Comparison of ENCODE assay signal across 1 cellular context in the genomic region with DNA sequence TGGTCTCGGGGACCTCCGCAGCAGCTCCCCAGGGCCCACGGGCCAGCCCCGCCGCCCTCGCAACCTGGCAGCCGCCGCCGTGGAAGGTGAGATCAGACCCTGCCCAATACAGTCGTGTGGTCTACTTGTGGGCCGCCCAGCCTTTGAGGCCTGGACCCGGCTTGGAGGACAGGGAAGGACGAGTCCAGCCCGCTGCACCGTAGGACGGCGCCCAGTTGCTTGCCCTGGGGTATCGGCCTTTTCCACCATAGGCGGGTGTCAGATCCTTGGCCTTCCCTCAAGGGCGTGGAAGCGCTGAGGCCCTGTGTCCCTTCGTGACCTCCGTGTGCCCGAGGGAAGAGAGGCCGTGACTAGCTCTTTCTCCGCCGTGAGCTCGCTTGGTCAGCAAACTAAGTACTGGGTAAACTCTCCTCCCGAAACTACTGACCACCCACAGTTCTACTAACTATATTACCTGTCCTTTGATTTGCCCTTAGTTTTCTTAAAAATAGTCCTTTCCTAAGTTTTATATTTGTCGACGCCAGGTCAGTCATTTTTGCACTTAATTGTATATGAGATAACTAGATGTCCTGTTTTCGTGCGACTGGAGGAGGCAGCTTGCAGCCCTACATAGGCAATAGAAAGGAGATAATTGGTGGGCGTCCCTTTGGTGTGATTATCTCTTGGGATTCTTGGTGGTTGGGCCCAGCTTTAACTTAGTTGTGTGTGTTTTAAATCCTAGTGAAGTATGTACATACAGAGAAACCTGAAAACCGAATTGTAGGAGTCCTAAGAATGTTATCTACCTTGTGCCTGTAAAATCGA.
TF ChIP-seq lines count a peak whose summit lies in the region.

No MANE protein-coding gene starts in this region.

TF ChIP-seq in IMR-90, 13 proteins besides CTCF, POLR2A, EP300 and RAD21 (continued from another document):
- TF ChIP-seq, protein P1, sequence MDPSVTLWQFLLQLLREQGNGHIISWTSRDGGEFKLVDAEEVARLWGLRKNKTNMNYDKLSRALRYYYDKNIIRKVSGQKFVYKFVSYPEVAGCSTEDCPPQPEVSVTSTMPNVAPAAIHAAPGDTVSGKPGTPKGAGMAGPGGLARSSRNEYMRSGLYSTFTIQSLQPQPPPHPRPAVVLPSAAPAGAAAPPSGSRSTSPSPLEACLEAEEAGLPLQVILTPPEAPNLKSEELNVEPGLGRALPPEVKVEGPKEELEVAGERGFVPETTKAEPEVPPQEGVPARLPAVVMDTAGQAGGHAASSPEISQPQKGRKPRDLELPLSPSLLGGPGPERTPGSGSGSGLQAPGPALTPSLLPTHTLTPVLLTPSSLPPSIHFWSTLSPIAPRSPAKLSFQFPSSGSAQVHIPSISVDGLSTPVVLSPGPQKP (IDR thresholded peaks at IDR 0.05; ENCODE audit: borderline replicate concordance, low read depth, low read length) = no peak
TF ChIP-seq in IMR-90: peak in this region for 1.
